In the genomic region with DNA sequence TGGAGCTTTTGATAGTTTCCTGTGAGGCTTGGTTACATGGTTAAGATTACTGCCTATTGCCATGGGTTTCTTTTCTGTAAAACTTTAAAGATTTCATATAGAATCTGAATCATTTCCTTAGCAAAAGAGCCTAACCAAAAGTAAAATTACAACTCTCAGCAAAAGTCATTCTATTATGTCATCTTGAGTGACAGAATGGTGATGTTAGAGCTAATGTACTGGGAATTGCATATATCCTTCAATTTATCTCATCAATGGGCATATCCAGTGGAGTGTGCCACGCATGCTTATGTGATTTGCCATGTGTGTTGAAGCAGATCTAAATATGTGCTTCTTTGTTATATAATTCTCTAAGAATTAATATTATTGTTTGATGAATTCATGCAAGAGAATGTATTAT, we compare ENCODE assay signal across 3 cellular contexts.
"Had no signal": no experiment of that assay in that cellular context is flagged by ENCODE, and none has a peak within 500 bp of the region (broad histone marks: within the 10 kb centered on the region; RNA-seq: fewer than 3 reads in every experiment).

No MANE protein-coding gene starts in this region.

- DNase-seq: GDM1, GF-D8 had no signal

- H3K4me3 ChIP-seq: GM12878 had no signal
